24 cellular contexts compared by ENCODE assay signal in the genomic region with DNA sequence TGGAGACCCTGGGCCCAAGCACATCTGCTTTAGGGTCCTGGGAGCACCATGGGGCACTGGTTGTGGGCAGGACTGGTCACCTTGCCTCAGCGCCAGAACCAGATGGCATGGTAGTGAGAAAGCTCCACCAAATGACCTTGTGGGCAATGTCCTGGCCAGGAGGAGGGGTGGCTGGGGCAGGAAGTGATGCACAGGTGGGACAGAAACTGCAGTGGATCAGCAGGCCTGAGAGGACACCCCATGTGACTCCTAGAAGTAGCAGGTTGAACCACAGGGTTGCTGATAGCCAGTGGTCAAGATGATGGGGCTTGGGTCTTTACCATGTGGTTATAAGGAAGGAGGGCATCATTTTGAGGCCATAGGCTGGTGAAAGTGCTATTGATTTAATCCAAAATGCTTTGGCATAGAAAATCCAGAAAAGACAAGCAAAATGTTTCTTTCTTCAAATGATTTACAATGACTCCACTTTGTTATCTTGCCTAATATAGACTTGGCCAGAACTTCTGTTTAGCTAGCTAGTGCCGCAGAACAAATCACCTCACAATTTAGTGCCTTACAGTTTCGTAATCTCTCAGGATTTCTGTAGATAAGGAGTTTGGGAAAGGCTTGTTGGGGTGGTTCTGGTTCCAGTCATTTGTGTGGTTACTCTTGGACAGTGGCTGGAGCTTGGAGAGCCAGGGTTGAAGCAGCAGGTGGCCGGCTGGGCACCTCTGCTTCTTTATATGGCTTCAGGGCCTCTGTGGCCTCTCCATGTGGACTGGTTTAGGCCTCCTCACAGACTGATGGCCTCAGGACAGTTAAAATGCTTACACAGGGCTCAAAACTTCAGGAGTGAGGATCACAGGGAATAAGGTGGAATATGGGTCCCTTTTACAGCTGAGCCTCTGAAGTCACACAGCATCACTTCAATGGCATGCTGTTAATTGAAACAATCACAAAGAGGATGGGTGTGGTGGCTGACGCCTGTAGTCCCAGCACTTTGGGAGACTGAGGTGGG. TPM values are rescaled to one million over a fixed set of nuclear protein-coding genes. Genes with fewer than 3 reads are reported as not detected.
A peak's percentile ranks its signal among the peaks of the same experiment; 100 is the strongest.
DNase-seq lines count a peak whose midpoint lies in the region; ATAC-seq, FAIRE-seq and TF ChIP-seq lines count a peak whose summit lies in the region.
"Had no signal": no experiment of that assay in that cellular context is flagged by ENCODE, and none has a peak within 500 bp of the region (broad histone marks: within the 10 kb centered on the region; RNA-seq: fewer than 3 reads in every experiment).

No MANE protein-coding gene starts in this region.

- H3K4me2 ChIP-seq in SK-N-SH (peak overlapping the region; percentile 70; the same call in 1 of the 2 replicates), K562 (ENCODE audit: insufficient read depth, low read length) (no peak overlapping the region)

- WGBS in SK-N-SH (ENCODE audit: low lambda C conversion rate) = 94% methylated on average over 5 of the region's 5 CpGs
- WGBS in K562 (ENCODE audit: insufficient coverage, low coverage, missing lambda C conversion rate) = 20% methylated on average over 5 of the region's 5 CpGs

- H3K4me1 ChIP-seq in SK-N-SH (ENCODE audit: control insufficient read depth in 1 of 2, insufficient read depth in 2 of 2, low read depth in 1 of 2, low read length in 1 of 2) (peaks cover 0 to 16% of the 10 kb centered on the region in 2 experiments; a peak in 3 of 4 replicates), K562 (replicated peaks in 1 of 2; ENCODE audit: control insufficient read depth in 2 of 2, insufficient read depth in 2 of 2, low read length in 2 of 2) (no peaks in the 10 kb centered on the region; a peak in 1 of 5 replicates), uterus (peaks cover 0 to 3% of the 10 kb centered on the region in 2 donors)

- POLR2A ChIA-PET in SK-N-SH (lab: Yijun Ruan, JAX) = no interaction called here
- POLR2A ChIA-PET in K562 (lab: Yijun Ruan, JAX) = interaction anchor here (0.8 to 1.0 kb wide), 2 partner anchors 10 to 12 kb away, joined by 3 read pairs; no protein-coding TSS in a partner anchor

- no peak for DNase-seq in SK-N-SH
- no peak for DNase-seq in K562 (ENCODE audit: extremely low read depth in 1 of 4, low spot score in 3 of 4)
- peak; percentile 67 for DNase-seq in islet precursor cell
- DNase-seq in uterus = peak in 1 of 2 donors; percentile 65
- no peak for DNase-seq in activated effector memory CD4-positive, alpha-beta T cell treated with anti-CD3 and anti-CD28 coated beads, Interleukin-2, amount 50 U/mL, for 16 hours
- no peak for DNase-seq in T-helper 1 cell
- no peak for DNase-seq in epidermal melanocyte (ENCODE audit: insufficient read length, low spot score)
- DNase-seq: activated naive CD8-positive, alpha-beta T cell treated with anti-CD3 and anti-CD28 coated beads, Interleukin-2, amount 50 U/mL, for 24 hours; DND-41; erythroblast; left cardiac atrium; NCI-H1417; NCI-H2107; NCI-H510A; stimulated activated CD4-positive, alpha-beta T cell treated with anti-CD3 and anti-CD28 coated beads, Interleukin-4, amount 100 ng/mL, for 1 hour; stimulated activated naive CD8-positive, alpha-beta T cell treated with anti-CD3 and anti-CD28 coated beads, Interleukin-15, Interleukin-2, amounts not matched to agents 100 U/mL and 50 U/mL, for 24 hours; SW 1271; upper lobe of left lung had no signal

- no peaks in the 10 kb centered on the region for H4K20me1 ChIP-seq in SK-N-SH (ENCODE audit: insufficient read depth)
- no peaks in the 10 kb centered on the region for H4K20me1 ChIP-seq in K562 (replicated peaks; ENCODE audit: control insufficient read depth, insufficient read depth, low read length)

- H3K27me3 ChIP-seq in SK-N-SH (ENCODE audit: insufficient read depth) = no peaks in the 10 kb centered on the region
- peaks cover 0 to 7% of the 10 kb centered on the region in 2 experiments; a peak in 4 of 5 replicates for H3K27me3 ChIP-seq in K562 (ENCODE audit: control insufficient read depth in 2 of 2, insufficient read depth in 2 of 2, low read length in 2 of 2)
- H3K27me3 ChIP-seq in uterus = no peaks in the 10 kb centered on the region
- H3K27me3 ChIP-seq: upper lobe of left lung had no signal

- no peak for TF ChIP-seq POLR2A in K562 (conservative IDR thresholded peaks at IDR 0.05)
- TF ChIP-seq POLR2A in uterus (IDR thresholded peaks at IDR 0.05) = no peak

- no peak for TF ChIP-seq EP300 in SK-N-SH (IDR thresholded peaks at IDR 0.05; ENCODE audit: borderline replicate concordance in 1 of 2, low read depth in 1 of 2, low read length in 1 of 2)
- no peak for TF ChIP-seq EP300 in K562 (IDR thresholded peaks at IDR 0.05; ENCODE audit: low read length)

- ATAC-seq in SK-N-SH treated with all-trans-retinoic acid at 6 μM for 48 hours = no peak
- ATAC-seq in K562 = no peak
- ATAC-seq: activated naive CD8-positive, alpha-beta T cell treated with anti-CD3 and anti-CD28 coated beads, Interleukin-2, amount 50 U/mL, for 24 hours; activated T-helper 17 cell treated with anti-CD3 and anti-CD28 coated beads, Interleukin-2, amount 50 U/mL, for 72 hours; stimulated activated naive CD8-positive, alpha-beta T cell treated with anti-CD3 and anti-CD28 coated beads, Interleukin-15, Interleukin-2, amounts not matched to agents 100 U/mL and 50 U/mL, for 24 hours had no signal

- no peak overlapping the region for H3K4me3 ChIP-seq in SK-N-SH (ENCODE audit: low read depth in 2 of 2, low read length in 1 of 2)
- H3K4me3 ChIP-seq in K562 = no peak overlapping the region
- H3K4me3 ChIP-seq in uterus = no peak overlapping the region
- H3K4me3 ChIP-seq: HAP-1, skin epidermis, upper lobe of left lung had no signal

- no peaks in the 10 kb centered on the region for H3K9me2 ChIP-seq in SK-N-SH

- TF ChIP-seq RAD21 in SK-N-SH (IDR thresholded peaks at IDR 0.05; ENCODE audit: low read length) (no peak), K562 (CRISPR knock-in tag; conservative IDR thresholded peaks at IDR 0.05 in 1 of 2, IDR thresholded peaks at IDR 0.05 in 1 of 2) (no peak)

- H3K36me3 ChIP-seq in SK-N-SH (replicated peaks in 1 of 2; ENCODE audit: control insufficient read depth in 1 of 2, insufficient read depth in 2 of 2, low read length in 1 of 2) (no peaks in the 10 kb centered on the region), K562 (ENCODE audit: control insufficient read depth, insufficient read depth, low read length) (no peaks in the 10 kb centered on the region), uterus (no peaks in the 10 kb centered on the region)
- H3K36me3 ChIP-seq: HAP-1, upper lobe of left lung had no signal

- H3K79me2 ChIP-seq in SK-N-SH (ENCODE audit: insufficient read depth) = no peaks in the 10 kb centered on the region
- no peaks in the 10 kb centered on the region for H3K79me2 ChIP-seq in K562 (ENCODE audit: control insufficient read depth, insufficient read depth, low read length)

- no peak overlapping the region for H3K9ac ChIP-seq in SK-N-SH
- no peak overlapping the region for H3K9ac ChIP-seq in K562 (ENCODE audit: insufficient read depth in 1 of 2, low read depth in 2 of 2, low read length in 2 of 2)

- peaks cover 15% of the 10 kb centered on the region for H3F3A ChIP-seq in SK-N-SH (replicated peaks; ENCODE audit: insufficient read depth)

- no peaks in the 10 kb centered on the region for H3K9me1 ChIP-seq in K562 (ENCODE audit: control insufficient read depth, insufficient read depth, low read length)

- TF ChIP-seq CTCF in SK-N-SH (IDR thresholded peaks at IDR 0.05) (no peak), K562 (IDR thresholded peaks at IDR 0.05 in 2 of 3, conservative IDR thresholded peaks at IDR 0.05 in 1 of 3; ENCODE audit: insufficient read depth in 2 of 3, low read depth in 1 of 3, low read length in 3 of 3) (no peak), uterus (IDR thresholded peaks at IDR 0.05) (no peak)

- CTCF ChIA-PET in SK-N-SH (lab: Yijun Ruan, JAX) (interaction anchor here (2.5 to 4.1 kb wide), 3 partner anchors 12 to 160 kb away, joined by 5 to 19 read pairs (median 17); no protein-coding TSS in a partner anchor), K562 (lab: Yijun Ruan, JAX; ENCODE audit: low intra/inter-chr PET ratio) (interaction anchor here (1.1 kb wide), 1 partner anchor 158 kb away, joined by 5 read pairs; no protein-coding TSS in a partner anchor)

- no TSS peak for BruUV-seq in K562 (replicated peaks; lab: Mats Ljungman, UMichigan)

- peak overlapping the region in 1 of 2 experiments; percentile 81; a peak in 1 of 4 replicates for H3K27ac ChIP-seq in SK-N-SH (ENCODE audit: low read depth in 2 of 2, low read length in 1 of 2)
- H3K27ac ChIP-seq in K562 (ENCODE audit: extremely low read depth, low read depth, low read length) = no peak overlapping the region
- H3K27ac ChIP-seq in uterus = peak overlapping the region; percentile 74 to 84
- H3K27ac ChIP-seq: 22Rv1, upper lobe of left lung had no signal

- intact Hi-C loops in K562 (cut with micrococcal nuclease) (no loop called here), uterus (cut with DNase I; ENCODE audit: low total_unique reads) (no loop called here)

- H3K9me3 ChIP-seq in SK-N-SH (no peaks in the 10 kb centered on the region), K562 (replicated peaks; ENCODE audit: control insufficient read depth, insufficient read depth, low read depth, low read length) (no peaks in the 10 kb centered on the region), uterus (no peaks in the 10 kb centered on the region)
- H3K9me3 ChIP-seq: HAP-1, upper lobe of left lung had no signal

- no peak for FAIRE-seq in K562 (lab: Jason Lieb, UNC)
- FAIRE-seq: bronchial epithelial cell had no signal

- in situ Hi-C loops in K562 (cut with MboI) = no loop called here

- H2AFZ ChIP-seq in SK-N-SH (ENCODE audit: low read depth) (no peak overlapping the region), K562 (ENCODE audit: low read depth, low read length) (no peak overlapping the region)

RNA-seq across cellular contexts. Expression of gene TMEM158, which starts 27.5 kb away (rescaled TPM):
- 38.0 and 76.4 TPM in 2 replicates for polyA plus RNA-seq in SK-N-SH (2012; rRNA removed)
- 51.3 and 71.5 TPM in 2 replicates for polyA plus RNA-seq in SK-N-SH (2012; cell fraction: cytosol; rRNA removed)
- 36.4 and 50.9 TPM in 2 replicates for polyA plus RNA-seq in SK-N-SH (2012; cell fraction: nucleus; rRNA removed)
- 17.6 and 30.8 TPM in 2 replicates for total RNA-seq in K562 (2011; cell fraction: chromatin; rRNA removed; ENCODE audit: low replicate concordance)
- total RNA-seq in K562 (2011; cell fraction: nucleolus; rRNA removed) = 39.3 and 69.5 TPM in 2 replicates
- total RNA-seq in K562 (2011; cell fraction: nucleoplasm; rRNA removed) = 34.5 and 58.6 TPM in 2 replicates
- total RNA-seq in K562 (2014; rRNA removed) = 23.6 and 24.7 TPM in 2 replicates
- 6.8 and 9.5 TPM in 2 replicates for total RNA-seq in K562 (2014; rRNA removed; fragmentation: Illumina TruSeq; extraction: Trizol)
- total RNA-seq in K562 (2015; rRNA removed; fragmentation: Illumina TruSeq; extraction: Trizol) = 3.7 and 4.1 TPM in 2 replicates
- 33.2 and 46.5 TPM in 2 replicates for total RNA-seq in K562 (2021)
- 17.0 and 32.4 TPM in 2 replicates for polyA plus RNA-seq in K562 (2011; rRNA removed)
- polyA plus RNA-seq in K562 (2011; cell fraction: cytosol; rRNA removed) = 23.8 and 166 TPM in 2 replicates
- polyA plus RNA-seq in K562 (2011; cell fraction: nucleus; rRNA removed) = 20.8 and 52.4 TPM in 2 replicates
- 15.6 and 28.2 TPM in 2 replicates for polyA plus RNA-seq in K562 (2012)
- 8.4 and 12.6 TPM in 2 replicates for polyA plus RNA-seq in K562 (2014; fragmentation: Illumina TruSeq; extraction: Trizol)
- 1 to 10 TPM; 2.2 to 2.6 TPM for polyA plus RNA-seq in K562 (2014; fragmentation: Nextera tagmentation; extraction: Ambion mirVana)
- polyA plus RNA-seq in K562 (2014; rRNA removed) = 18.9 and 24.6 TPM in 2 replicates
- polyA minus RNA-seq in K562 (2011; rRNA and poly(A)+ RNA removed) = 5.0 and 12.8 TPM in 2 replicates
- polyA minus RNA-seq in K562 (2011; cell fraction: cytosol; rRNA and poly(A)+ RNA removed) = 36.2 and 47.6 TPM in 2 replicates
- 8.7 and 12.8 TPM in 2 replicates for polyA minus RNA-seq in K562 (2011; cell fraction: nucleus; rRNA and poly(A)+ RNA removed)
- total RNA-seq in uterus = 10 to 100 TPM in 3 of 4 donors, 1 to 10 TPM in 1; 2.6 to 93.1 (median 47.8) TPM
- total RNA-seq: activated T-helper 17 cell treated with anti-CD3 and anti-CD28 coated beads, Interleukin-2, amount 50 U/mL, for 72 hours had no signal

RNA-seq across cellular contexts. Expression of gene CDCP1, which starts 52.4 kb away (rescaled TPM):
- polyA plus RNA-seq in SK-N-SH (2012; rRNA removed) (2.7 and 3.6 TPM in 2 replicates), K562 (2011; rRNA removed) (13.9 and 14.5 TPM in 2 replicates), K562 (2014; fragmentation: Illumina TruSeq; extraction: Trizol) (9.8 and 11.2 TPM in 2 replicates), K562 (2014; fragmentation: Nextera tagmentation; extraction: Ambion mirVana) (1 to 10 TPM; 3.9 to 4.8 TPM), K562 (2014; rRNA removed) (5.1 and 6.0 TPM in 2 replicates)
- polyA plus RNA-seq in SK-N-SH (2012; cell fraction: cytosol; rRNA removed) = 2.2 and 2.9 TPM in 2 replicates
- 2.1 and 2.8 TPM in 2 replicates for polyA plus RNA-seq in SK-N-SH (2012; cell fraction: nucleus; rRNA removed)
- 51.7 and 78.6 TPM in 2 replicates for total RNA-seq in K562 (2011; cell fraction: chromatin; rRNA removed; ENCODE audit: low replicate concordance)
- 37.6 and 51.9 TPM in 2 replicates for total RNA-seq in K562 (2011; cell fraction: nucleolus; rRNA removed)
- total RNA-seq in K562 (2011; cell fraction: nucleoplasm; rRNA removed) = 53.8 and 71.8 TPM in 2 replicates
- total RNA-seq in K562 (2014; rRNA removed) (5.2 and 6.4 TPM in 2 replicates), K562 (2014; rRNA removed; fragmentation: Illumina TruSeq; extraction: Trizol) (5.5 and 6.5 TPM in 2 replicates), K562 (2015; rRNA removed; fragmentation: Illumina TruSeq; extraction: Trizol) (5.0 and 5.1 TPM in 2 replicates), K562 (2021) (13.9 and 16.4 TPM in 2 replicates), uterus (10 to 100 TPM in 1 of 4 donors, 1 to 10 TPM in 3; 1.8 to 14.2 (median 4.0) TPM)
- polyA plus RNA-seq in K562 (2011; cell fraction: cytosol; rRNA removed) = 15.2 and 15.5 TPM in 2 replicates
- 13.1 and 19.9 TPM in 2 replicates for polyA plus RNA-seq in K562 (2011; cell fraction: nucleus; rRNA removed)
- polyA plus RNA-seq in K562 (2012) = 10.4 and 16.8 TPM in 2 replicates
- 18.4 and 20.2 TPM in 2 replicates for polyA minus RNA-seq in K562 (2011; rRNA and poly(A)+ RNA removed)
- polyA minus RNA-seq in K562 (2011; cell fraction: cytosol; rRNA and poly(A)+ RNA removed) = 19.9 and 20.8 TPM in 2 replicates
- 7.9 and 14.8 TPM in 2 replicates for polyA minus RNA-seq in K562 (2011; cell fraction: nucleus; rRNA and poly(A)+ RNA removed)
